24 cellular contexts compared by ENCODE assay signal in genomic region chr1:151807131-151807530, GRCh38. TPM values are rescaled to one million over a fixed set of nuclear protein-coding genes. Genes with fewer than 3 reads are reported as not detected.
"Had no signal": no experiment of that assay in that cellular context is flagged by ENCODE, and none has a peak within 500 bp of the region (broad histone marks: within the 10 kb centered on the region; RNA-seq: fewer than 3 reads in every experiment).

No MANE protein-coding gene starts in this region.

- H3K4me1 ChIP-seq: esophagus muscularis mucosa, right lobe of liver, stomach had no signal

- DNase-seq: effector memory CD8-positive, alpha-beta T cell; immature natural killer cell; left ventricle myocardium superior; mesenchymal stem cell; naive B cell; occipital lobe; psoas muscle; retina; right lobe of liver; stimulated activated CD4-positive, alpha-beta T cell treated with anti-CD3 and anti-CD28 coated beads, Interleukin-2, amount 100 ng/mL, for 24 hours; stimulated activated CD4-positive, alpha-beta T cell treated with anti-CD3 and anti-CD28 coated beads, Interleukin-4, amount 100 ng/mL, for 4 hours; stimulated activated naive CD4-positive, alpha-beta T cell; stomach; trophoblast cell had no signal

- H3K9me3 Mint-ChIP-seq: dendritic cell treated with granulocyte-macrophage colony-stimulating factor and Interleukin-4, amounts not matched to agents 40 ng/mL and 50 ng/mL, for 4 days; effector memory CD8-positive, alpha-beta T cell; immature natural killer cell; naive B cell; nephron had no signal

- H3K27ac Mint-ChIP-seq: dendritic cell treated with granulocyte-macrophage colony-stimulating factor and Interleukin-4, amounts not matched to agents 40 ng/mL and 50 ng/mL, for 4 days; immature natural killer cell; naive B cell; nephron had no signal

- ATAC-seq: effector memory CD8-positive, alpha-beta T cell; left ventricle myocardium superior had no signal

- H3K36me3 Mint-ChIP-seq: immature natural killer cell, naive B cell had no signal

- H3K4me1 Mint-ChIP-seq: immature natural killer cell, nephron had no signal

- H3K4me3 Mint-ChIP-seq: dendritic cell treated with granulocyte-macrophage colony-stimulating factor and Interleukin-4, amounts not matched to agents 40 ng/mL and 50 ng/mL, for 4 days; effector memory CD8-positive, alpha-beta T cell; immature natural killer cell; naive B cell; nephron had no signal

- H3K27ac ChIP-seq: epithelial cell of prostate, esophagus muscularis mucosa, parathyroid adenoma, psoas muscle, right lobe of liver, stomach, thoracic aorta had no signal

- H3K27me3 ChIP-seq: right lobe of liver had no signal

RNA-seq across cellular contexts. Expression of gene LINGO4, which starts 1.9 kb away (rescaled TPM):
- total RNA-seq: esophagus muscularis mucosa, fibroblast of villous mesenchyme, occipital lobe, thoracic aorta had no signal
- polyA plus RNA-seq: keratinocyte had no signal

RNA-seq across cellular contexts. Expression of gene RORC, which starts 24.5 kb away (rescaled TPM):
- total RNA-seq: fibroblast of villous mesenchyme, thoracic aorta had no signal

RNA-seq across cellular contexts. Expression of gene C2CD4D, which starts 32.5 kb away (rescaled TPM):
- total RNA-seq: esophagus muscularis mucosa, fibroblast of villous mesenchyme, left ventricle myocardium superior, right lobe of liver, skeletal muscle tissue, thoracic aorta, urinary bladder had no signal
- polyA plus RNA-seq: psoas muscle had no signal
